In the genomic region with DNA sequence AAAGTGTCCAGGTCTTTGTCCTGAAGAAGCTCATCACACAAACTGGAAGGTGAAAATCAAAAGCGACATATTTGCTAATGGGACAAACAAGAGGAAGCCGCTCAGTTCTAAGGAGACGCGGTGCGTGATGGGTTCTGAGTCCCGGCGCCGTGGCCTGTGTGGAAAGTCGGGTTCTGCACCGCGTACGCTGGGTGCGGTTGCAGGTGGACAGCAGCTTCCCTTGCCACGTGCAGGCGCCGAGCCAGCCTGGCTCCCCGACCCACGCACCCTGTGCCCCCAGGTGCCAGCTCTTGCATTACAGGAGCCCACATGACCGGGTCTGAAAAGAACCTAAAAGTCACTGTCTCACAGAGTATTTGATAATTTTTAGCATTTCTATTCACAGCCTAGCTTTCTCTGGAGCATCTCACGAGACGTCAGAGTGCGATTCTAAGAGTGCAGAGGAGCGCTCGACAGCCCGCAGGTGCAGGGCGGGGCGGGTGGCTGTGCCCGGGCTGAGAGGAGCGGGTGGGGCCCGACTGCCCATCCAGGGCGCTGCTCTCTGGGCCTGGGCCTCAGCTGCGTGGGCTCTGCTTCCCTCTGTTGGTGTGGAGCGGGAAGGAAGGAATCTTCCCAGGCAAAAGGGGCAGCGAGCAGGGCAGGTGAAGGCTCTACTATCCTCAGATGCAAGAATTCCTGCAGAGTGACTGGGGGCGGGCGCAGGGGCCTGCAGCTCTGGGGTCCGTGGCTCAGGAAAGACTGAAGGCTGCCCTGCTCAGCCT, we compare ENCODE assay signal across 1 cellular context.
TF ChIP-seq lines count a peak whose summit lies in the region.

No MANE protein-coding gene starts in this region.

TF ChIP-seq in GM23338, 12 proteins besides CTCF, POLR2A, EP300 and RAD21:
- TF ChIP-seq, protein P1, sequence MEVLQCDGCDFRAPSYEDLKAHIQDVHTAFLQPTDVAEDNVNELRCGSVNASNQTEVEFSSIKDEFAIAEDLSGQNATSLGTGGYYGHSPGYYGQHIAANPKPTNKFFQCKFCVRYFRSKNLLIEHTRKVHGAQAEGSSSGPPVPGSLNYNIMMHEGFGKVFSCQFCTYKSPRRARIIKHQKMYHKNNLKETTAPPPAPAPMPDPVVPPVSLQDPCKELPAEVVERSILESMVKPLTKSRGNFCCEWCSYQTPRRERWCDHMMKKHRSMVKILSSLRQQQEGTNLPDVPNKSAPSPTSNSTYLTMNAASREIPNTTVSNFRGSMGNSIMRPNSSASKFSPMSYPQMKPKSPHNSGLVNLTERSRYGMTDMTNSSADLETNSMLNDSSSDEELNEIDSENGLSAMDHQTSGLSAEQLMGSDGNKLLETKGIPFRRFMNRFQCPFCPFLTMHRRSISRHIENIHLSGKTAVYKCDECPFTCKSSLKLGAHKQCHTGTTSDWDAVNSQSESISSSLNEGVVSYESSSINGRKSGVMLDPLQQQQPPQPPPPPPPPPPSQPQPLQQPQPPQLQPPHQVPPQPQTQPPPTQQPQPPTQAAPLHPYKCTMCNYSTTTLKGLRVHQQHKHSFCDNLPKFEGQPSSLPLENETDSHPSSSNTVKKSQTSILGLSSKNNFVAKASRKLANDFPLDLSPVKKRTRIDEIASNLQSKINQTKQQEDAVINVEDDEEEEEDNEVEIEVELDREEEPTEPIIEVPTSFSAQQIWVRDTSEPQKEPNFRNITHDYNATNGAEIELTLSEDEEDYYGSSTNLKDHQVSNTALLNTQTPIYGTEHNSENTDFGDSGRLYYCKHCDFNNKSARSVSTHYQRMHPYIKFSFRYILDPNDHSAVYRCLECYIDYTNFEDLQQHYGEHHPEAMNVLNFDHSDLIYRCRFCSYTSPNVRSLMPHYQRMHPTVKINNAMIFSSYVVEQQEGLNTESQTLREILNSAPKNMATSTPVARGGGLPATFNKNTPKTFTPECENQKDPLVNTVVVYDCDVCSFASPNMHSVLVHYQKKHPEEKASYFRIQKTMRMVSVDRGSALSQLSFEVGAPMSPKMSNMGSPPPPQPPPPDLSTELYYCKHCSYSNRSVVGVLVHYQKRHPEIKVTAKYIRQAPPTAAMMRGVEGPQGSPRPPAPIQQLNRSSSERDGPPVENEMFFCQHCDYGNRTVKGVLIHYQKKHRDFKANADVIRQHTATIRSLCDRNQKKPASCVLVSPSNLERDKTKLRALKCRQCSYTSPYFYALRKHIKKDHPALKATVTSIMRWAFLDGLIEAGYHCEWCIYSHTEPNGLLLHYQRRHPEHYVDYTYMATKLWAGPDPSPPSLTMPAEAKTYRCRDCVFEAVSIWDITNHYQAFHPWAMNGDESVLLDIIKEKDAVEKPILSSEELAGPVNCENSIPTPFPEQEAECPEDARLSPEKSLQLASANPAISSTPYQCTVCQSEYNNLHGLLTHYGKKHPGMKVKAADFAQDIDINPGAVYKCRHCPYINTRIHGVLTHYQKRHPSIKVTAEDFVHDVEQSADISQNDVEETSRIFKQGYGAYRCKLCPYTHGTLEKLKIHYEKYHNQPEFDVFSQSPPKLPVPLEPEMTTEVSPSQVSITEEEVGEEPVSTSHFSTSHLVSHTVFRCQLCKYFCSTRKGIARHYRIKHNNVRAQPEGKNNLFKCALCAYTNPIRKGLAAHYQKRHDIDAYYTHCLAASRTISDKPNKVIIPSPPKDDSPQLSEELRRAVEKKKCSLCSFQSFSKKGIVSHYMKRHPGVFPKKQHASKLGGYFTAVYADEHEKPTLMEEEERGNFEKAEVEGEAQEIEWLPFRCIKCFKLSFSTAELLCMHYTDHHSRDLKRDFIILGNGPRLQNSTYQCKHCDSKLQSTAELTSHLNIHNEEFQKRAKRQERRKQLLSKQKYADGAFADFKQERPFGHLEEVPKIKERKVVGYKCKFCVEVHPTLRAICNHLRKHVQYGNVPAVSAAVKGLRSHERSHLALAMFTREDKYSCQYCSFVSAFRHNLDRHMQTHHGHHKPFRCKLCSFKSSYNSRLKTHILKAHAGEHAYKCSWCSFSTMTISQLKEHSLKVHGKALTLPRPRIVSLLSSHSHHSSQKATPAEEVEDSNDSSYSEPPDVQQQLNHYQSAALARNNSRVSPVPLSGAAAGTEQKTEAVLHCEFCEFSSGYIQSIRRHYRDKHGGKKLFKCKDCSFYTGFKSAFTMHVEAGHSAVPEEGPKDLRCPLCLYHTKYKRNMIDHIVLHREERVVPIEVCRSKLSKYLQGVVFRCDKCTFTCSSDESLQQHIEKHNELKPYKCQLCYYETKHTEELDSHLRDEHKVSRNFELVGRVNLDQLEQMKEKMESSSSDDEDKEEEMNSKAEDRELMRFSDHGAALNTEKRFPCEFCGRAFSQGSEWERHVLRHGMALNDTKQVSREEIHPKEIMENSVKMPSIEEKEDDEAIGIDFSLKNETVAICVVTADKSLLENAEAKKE (CRISPR knock-in tag; IDR thresholded peaks at IDR 0.05) = no peak
- no peak for TF ChIP-seq STAT1 (IDR thresholded peaks at IDR 0.05; ENCODE audit: unreplicated experiment)
- TF ChIP-seq EZH2phosphoT487 (IDR thresholded peaks at IDR 0.05; ENCODE audit: unreplicated experiment) = no peak
- no peak for TF ChIP-seq CREB1 (CRISPR knock-in tag; IDR thresholded peaks at IDR 0.05; ENCODE audit: low read depth)
- TF ChIP-seq, protein P2, sequence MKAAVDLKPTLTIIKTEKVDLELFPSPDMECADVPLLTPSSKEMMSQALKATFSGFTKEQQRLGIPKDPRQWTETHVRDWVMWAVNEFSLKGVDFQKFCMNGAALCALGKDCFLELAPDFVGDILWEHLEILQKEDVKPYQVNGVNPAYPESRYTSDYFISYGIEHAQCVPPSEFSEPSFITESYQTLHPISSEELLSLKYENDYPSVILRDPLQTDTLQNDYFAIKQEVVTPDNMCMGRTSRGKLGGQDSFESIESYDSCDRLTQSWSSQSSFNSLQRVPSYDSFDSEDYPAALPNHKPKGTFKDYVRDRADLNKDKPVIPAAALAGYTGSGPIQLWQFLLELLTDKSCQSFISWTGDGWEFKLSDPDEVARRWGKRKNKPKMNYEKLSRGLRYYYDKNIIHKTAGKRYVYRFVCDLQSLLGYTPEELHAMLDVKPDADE (IDR thresholded peaks at IDR 0.05) = no peak
- no peak for TF ChIP-seq NANOG (IDR thresholded peaks at IDR 0.05; ENCODE audit: borderline replicate concordance)
- no peak for TF ChIP-seq ZNF114 (CRISPR knock-in tag; IDR thresholded peaks at IDR 0.05)
- TF ChIP-seq, protein P3, sequence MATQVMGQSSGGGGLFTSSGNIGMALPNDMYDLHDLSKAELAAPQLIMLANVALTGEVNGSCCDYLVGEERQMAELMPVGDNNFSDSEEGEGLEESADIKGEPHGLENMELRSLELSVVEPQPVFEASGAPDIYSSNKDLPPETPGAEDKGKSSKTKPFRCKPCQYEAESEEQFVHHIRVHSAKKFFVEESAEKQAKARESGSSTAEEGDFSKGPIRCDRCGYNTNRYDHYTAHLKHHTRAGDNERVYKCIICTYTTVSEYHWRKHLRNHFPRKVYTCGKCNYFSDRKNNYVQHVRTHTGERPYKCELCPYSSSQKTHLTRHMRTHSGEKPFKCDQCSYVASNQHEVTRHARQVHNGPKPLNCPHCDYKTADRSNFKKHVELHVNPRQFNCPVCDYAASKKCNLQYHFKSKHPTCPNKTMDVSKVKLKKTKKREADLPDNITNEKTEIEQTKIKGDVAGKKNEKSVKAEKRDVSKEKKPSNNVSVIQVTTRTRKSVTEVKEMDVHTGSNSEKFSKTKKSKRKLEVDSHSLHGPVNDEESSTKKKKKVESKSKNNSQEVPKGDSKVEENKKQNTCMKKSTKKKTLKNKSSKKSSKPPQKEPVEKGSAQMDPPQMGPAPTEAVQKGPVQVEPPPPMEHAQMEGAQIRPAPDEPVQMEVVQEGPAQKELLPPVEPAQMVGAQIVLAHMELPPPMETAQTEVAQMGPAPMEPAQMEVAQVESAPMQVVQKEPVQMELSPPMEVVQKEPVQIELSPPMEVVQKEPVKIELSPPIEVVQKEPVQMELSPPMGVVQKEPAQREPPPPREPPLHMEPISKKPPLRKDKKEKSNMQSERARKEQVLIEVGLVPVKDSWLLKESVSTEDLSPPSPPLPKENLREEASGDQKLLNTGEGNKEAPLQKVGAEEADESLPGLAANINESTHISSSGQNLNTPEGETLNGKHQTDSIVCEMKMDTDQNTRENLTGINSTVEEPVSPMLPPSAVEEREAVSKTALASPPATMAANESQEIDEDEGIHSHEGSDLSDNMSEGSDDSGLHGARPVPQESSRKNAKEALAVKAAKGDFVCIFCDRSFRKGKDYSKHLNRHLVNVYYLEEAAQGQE (IDR thresholded peaks at IDR 0.05; ENCODE audit: unreplicated experiment) = no peak
- TF ChIP-seq POLR2AphosphoS5 (IDR thresholded peaks at IDR 0.05; ENCODE audit: low read depth) = no peak
- no peak for TF ChIP-seq JUNB (IDR thresholded peaks at IDR 0.05; ENCODE audit: unreplicated experiment)
- TF ChIP-seq EZH2 (IDR thresholded peaks at IDR 0.05; ENCODE audit: low read depth, unreplicated experiment) = no peak
- TF ChIP-seq ZNF331 (CRISPR knock-in tag; IDR thresholded peaks at IDR 0.05; ENCODE audit: low read depth) = no peak
